In genomic region chr14:55245657-55246268, GRCh38 we compare ENCODE assay signal across 8 cellular contexts. TPM values are rescaled to one million over a fixed set of nuclear protein-coding genes. Genes with fewer than 3 reads are reported as not detected.
DNase-seq lines count a peak whose midpoint lies in the region; ATAC-seq, FAIRE-seq and TF ChIP-seq lines count a peak whose summit lies in the region.

No MANE protein-coding gene starts in this region.

- TF ChIP-seq CTCF in GM06990 (IDR thresholded peaks at IDR 0.05; ENCODE audit: insufficient read depth, low read length, poor library complexity, severe bottlenecking) (peak; percentile 80), PC-3 (conservative IDR thresholded peaks at IDR 0.05; ENCODE audit: low read depth, low read length) (peak; percentile 98), endothelial cell of umbilical vein (IDR thresholded peaks at IDR 0.05; ENCODE audit: extremely low read depth in 1 of 2, insufficient read depth in 1 of 2, low read depth in 1 of 2, low read length in 2 of 2) (peak; percentile 52 to 64)

- in situ Hi-C loops in ACHN (cut with HindIII; ENCODE audit: low pct_ligation_motif_present, low pct_unique_long_range_greater_than_20kb, low sequenced_read_pairs) = no loop called here

- H3K4me2 ChIP-seq in PC-3 (ENCODE audit: low read length) (no peak overlapping the region), endothelial cell of umbilical vein (ENCODE audit: insufficient read depth, low read length) (no peak overlapping the region)

- H3K9me1 ChIP-seq in endothelial cell of umbilical vein (replicated peaks; ENCODE audit: control insufficient read depth, extremely low read depth, insufficient read depth, low read length) = no peaks in the 10 kb centered on the region

- H3K36me3 ChIP-seq in GM06990 (ENCODE audit: control insufficient read depth, insufficient read depth, low read length) (no peaks in the 10 kb centered on the region), PC-3 (ENCODE audit: low read depth, low read length) (no peaks in the 10 kb centered on the region), endothelial cell of umbilical vein (ENCODE audit: control insufficient read depth in 2 of 2, extremely low read depth in 1 of 2, insufficient read depth in 2 of 2, low read length in 2 of 2) (no peaks in the 10 kb centered on the region)

- H3K9me3 ChIP-seq in PC-3 (ENCODE audit: low read length) (no peaks in the 10 kb centered on the region), endothelial cell of umbilical vein (replicated peaks; ENCODE audit: control insufficient read depth, insufficient read depth, low read length) (no peaks in the 10 kb centered on the region)

- intact Hi-C loops in PC-3 (cut with micrococcal nuclease) (loop anchor here (1.0 to 10.0 kb wide), 4 partner anchors 32 to 1229 kb away; no protein-coding TSS in a partner anchor), endothelial cell of umbilical vein (cut with micrococcal nuclease) (loop anchor here (1.0 to 2.0 kb wide), 4 partner anchors 25 to 185 kb away; partner anchors contain the start of gene FBXO34)

- no peaks in the 10 kb centered on the region; the same call in none of the 2 replicates for H3K27me3 ChIP-seq in GM06990 (replicated peaks; ENCODE audit: control insufficient read depth, insufficient read depth, low read length)
- H3K27me3 ChIP-seq in PC-3 (ENCODE audit: low read length) = 0 out of 2 replicates have a peak, but pooled peaks cover 3% of the 10 kb centered on the region
- peaks cover 23 to 33% of the 10 kb centered on the region in 2 experiments for H3K27me3 ChIP-seq in endothelial cell of umbilical vein (ENCODE audit: control insufficient read depth in 2 of 2, insufficient read depth in 2 of 2, low read length in 2 of 2)

- FAIRE-seq in endothelial cell of umbilical vein (lab: Jason Lieb, UNC) = peak; percentile 59

- dilution Hi-C loops in endothelial cell of umbilical vein (cut with MboI; ENCODE audit: extremely low pct_ligation_motif_present, low sequenced_read_pairs) = no loop called here

- POLR2A ChIA-PET in PC-3 (lab: Charles Lee; ENCODE audit: unreplicated experiment) = no interaction called here
- POLR2A ChIA-PET in endothelial cell of umbilical vein (lab: Charles Lee) = no interaction called here

- no peak overlapping the region for H3K27ac ChIP-seq in PC-3 (ENCODE audit: low read length)
- H3K27ac ChIP-seq in endothelial cell of umbilical vein (ENCODE audit: insufficient read depth, low read depth, low read length) = no peak overlapping the region

- CTCF ChIA-PET in PC-3 (lab: Charles Lee) (interaction anchor here (0.5 to 1.2 kb wide), 13 partner anchors 11 to 189 kb away, joined by 3 to 8 read pairs (median 4); no protein-coding TSS in a partner anchor), endothelial cell of umbilical vein (lab: Charles Lee) (interaction anchor here (0.5 to 2.5 kb wide), 36 partner anchors 9 to 1238 kb away, joined by 3 to 46 read pairs (median 4); no protein-coding TSS in a partner anchor)

- H3K9ac ChIP-seq in PC-3 (ENCODE audit: low read length) = no peak overlapping the region
- H3K9ac ChIP-seq in endothelial cell of umbilical vein (replicated peaks; ENCODE audit: extremely low read depth, insufficient read depth, low read length) = no peak overlapping the region

- no peak for TF ChIP-seq POLR2A in endothelial cell of umbilical vein (IDR thresholded peaks at IDR 0.05; ENCODE audit: low read depth, low read length)

- no peaks in the 10 kb centered on the region for H3K9me2 ChIP-seq in PC-3 (replicated peaks; ENCODE audit: low read length)

- H2AFZ ChIP-seq in PC-3 (ENCODE audit: low read length) (no peak overlapping the region), endothelial cell of umbilical vein (ENCODE audit: low read depth, low read length) (no peak overlapping the region)

- H4K20me1 ChIP-seq in PC-3 (ENCODE audit: low read length) = no peaks in the 10 kb centered on the region
- no peaks in the 10 kb centered on the region for H4K20me1 ChIP-seq in endothelial cell of umbilical vein (replicated peaks; ENCODE audit: control insufficient read depth, extremely low read depth, insufficient read depth, low read length)

- ATAC-seq in PC-3 = peak; percentile 84
- no peak for ATAC-seq in GM18867 (IDR thresholded peaks at IDR 0.05; ENCODE audit: unreplicated experiment)
- ATAC-seq in GM21723 (IDR thresholded peaks at IDR 0.05; ENCODE audit: unreplicated experiment) = no peak

- no peaks in the 10 kb centered on the region for H3K79me2 ChIP-seq in PC-3 (ENCODE audit: low read length)
- H3K79me2 ChIP-seq in endothelial cell of umbilical vein (ENCODE audit: control insufficient read depth, insufficient read depth, low read length) = no peaks in the 10 kb centered on the region

- BruUV-seq in PC-3 (replicated peaks; lab: Mats Ljungman, UMichigan) (no TSS peak), endothelial cell of umbilical vein (replicated peaks; lab: Mats Ljungman, UMichigan) (no TSS peak)

- no peaks in the 10 kb centered on the region for H3F3A ChIP-seq in PC-3 (ENCODE audit: low read length, unreplicated experiment)

- DNase-seq in ACHN (peak; percentile 38), GM06990 (ENCODE audit: extremely low read depth, insufficient read length) (no peak), PC-3 (peak; percentile 76), endothelial cell of umbilical vein (ENCODE audit: low read depth, low spot score) (peak; percentile 49), renal cortical epithelial cell (ENCODE audit: low read depth) (peak; percentile 51), NCI-H748 (lab: John Stamatoyannopoulos, UW; ENCODE audit: unreplicated experiment) (no peak)

- H3K4me1 ChIP-seq in PC-3 (ENCODE audit: insufficient read depth, low read length) (no peaks in the 10 kb centered on the region), endothelial cell of umbilical vein (ENCODE audit: control insufficient read depth, extremely low read depth, insufficient read depth, low read length) (no peaks in the 10 kb centered on the region)

- H3K4me3 ChIP-seq in GM06990 (replicated peaks; ENCODE audit: low read depth, low read length) (no peak overlapping the region), PC-3 (ENCODE audit: low read length) (no peak overlapping the region), endothelial cell of umbilical vein (replicated peaks in 1 of 3; ENCODE audit: insufficient read depth in 1 of 3, low read depth in 1 of 3, low read length in 3 of 3) (no peak overlapping the region)

TF ChIP-seq in endothelial cell of umbilical vein, 7 proteins besides CTCF, POLR2A, EP300 and RAD21:
- TF ChIP-seq FOS (IDR thresholded peaks at IDR 0.05; ENCODE audit: borderline replicate concordance, insufficient read depth, low read length) (no peak), EZH2 (IDR thresholded peaks at IDR 0.05; ENCODE audit: borderline replicate concordance, low read depth, low read length, severe bottlenecking) (no peak), POLR2AphosphoS5 (IDR thresholded peaks at IDR 0.05; ENCODE audit: insufficient read depth, low read depth, low read length) (no peak), MAX (IDR thresholded peaks at IDR 0.05; ENCODE audit: insufficient read depth, insufficient read length) (no peak), JUN (IDR thresholded peaks at IDR 0.05; ENCODE audit: borderline replicate concordance, insufficient read depth, insufficient read length, low read depth) (no peak), GATA2 (IDR thresholded peaks at IDR 0.05; ENCODE audit: insufficient read depth, insufficient read length, low read depth, low read length) (no peak), MYC (IDR thresholded peaks at IDR 0.05; ENCODE audit: low read depth, low read length) (no peak)

RNA-seq across cellular contexts. Expression of gene FBXO34, which starts 25.5 kb away (rescaled TPM):
- total RNA-seq in PC-3 (2014; rRNA removed) = 33.6 and 35.9 TPM in 2 replicates
- 14.2 and 16.5 TPM in 2 replicates for total RNA-seq in endothelial cell of umbilical vein
- polyA plus RNA-seq in endothelial cell of umbilical vein = 6.8 and 8.5 TPM in 2 replicates
- 9.9 and 10.7 TPM in 2 replicates for polyA plus RNA-seq in endothelial cell of umbilical vein (2011; cell fraction: cytosol; rRNA removed)
- polyA plus RNA-seq in endothelial cell of umbilical vein (2011; cell fraction: nucleus; rRNA removed) = 37.5 and 37.9 TPM in 2 replicates
- 10.8 and 12.1 TPM in 2 replicates for polyA plus RNA-seq in endothelial cell of umbilical vein (2012)
- polyA minus RNA-seq in endothelial cell of umbilical vein = 15.7 and 16.7 TPM in 2 replicates
- polyA minus RNA-seq in endothelial cell of umbilical vein (2011; cell fraction: cytosol; rRNA and poly(A)+ RNA removed) = 7.7 TPM
- polyA minus RNA-seq in endothelial cell of umbilical vein (2011; cell fraction: nucleus; rRNA and poly(A)+ RNA removed) = 23.4 and 27.9 TPM in 2 replicates
- 29.0 and 40.2 TPM in 2 replicates for total RNA-seq in renal cortical epithelial cell

RNA-seq across cellular contexts. Expression of gene DLGAP5, which starts 54.4 kb away (rescaled TPM):
- total RNA-seq in PC-3 (2014; rRNA removed) (94.1 and 97.9 TPM in 2 replicates), endothelial cell of umbilical vein (83.2 and 83.5 TPM in 2 replicates), renal cortical epithelial cell (0.94 and 29.0 TPM in 2 replicates)
- polyA plus RNA-seq in endothelial cell of umbilical vein = 5.4 and 8.3 TPM in 2 replicates
- 21.5 and 23.3 TPM in 2 replicates for polyA plus RNA-seq in endothelial cell of umbilical vein (2011; cell fraction: cytosol; rRNA removed)
- polyA plus RNA-seq in endothelial cell of umbilical vein (2011; cell fraction: nucleus; rRNA removed) = 33.0 and 53.3 TPM in 2 replicates
- 20.7 and 68.5 TPM in 2 replicates for polyA plus RNA-seq in endothelial cell of umbilical vein (2012)
- polyA minus RNA-seq in endothelial cell of umbilical vein = 7.4 and 7.7 TPM in 2 replicates
- 17.9 TPM for polyA minus RNA-seq in endothelial cell of umbilical vein (2011; cell fraction: cytosol; rRNA and poly(A)+ RNA removed)
- 13.3 and 24.6 TPM in 2 replicates for polyA minus RNA-seq in endothelial cell of umbilical vein (2011; cell fraction: nucleus; rRNA and poly(A)+ RNA removed)

Comparison
In these comparisons a context has a peak if more than half of its experiments do, and no peak if none do; other contexts are left out.
1. DNase-seq: peak in ACHN (single experiment), PC-3 (single experiment), endothelial cell of umbilical vein (single experiment) and renal cortical epithelial cell (single experiment); none in GM06990 (single experiment) and NCI-H748 (single experiment).
2. Peak in every context shown above with its lines, with median percentiles within 50 percentile points of each other: CTCF ChIP-seq.